ENCODE assay signal across 8 cellular contexts in genomic region chr17:40909351-40909750, GRCh38. TPM values are rescaled to one million over a fixed set of nuclear protein-coding genes. Genes with fewer than 3 reads are reported as not detected.
DNase-seq lines count a peak whose midpoint lies in the region; ATAC-seq lines count a peak whose summit lies in the region.

No MANE protein-coding gene starts in this region.

- H3K27ac Mint-ChIP-seq in activated CD4-positive, alpha-beta memory T cell treated with anti-CD3 and anti-CD28 coated beads, Interleukin-2, amount 10 ng/mL, durations not matched to agents 7 days and 5 days, result no peak overlapping the region

- CTCF ChIA-PET in activated CD4-positive, alpha-beta memory T cell treated with anti-CD3 and anti-CD28 coated beads, Interleukin-2, amount 10 ng/mL, durations not matched to agents 7 days and 5 days (lab: Charles Lee), result interaction anchor here (0.8 to 2.9 kb wide), 2 partner anchors 50 to 640 kb away, joined by 3 to 17 read pairs; no protein-coding TSS in a partner anchor

- peak; percentile 84 for DNase-seq in Ammon's horn (ENCODE audit: low spot score)
- DNase-seq in NCI-H774 (lab: John Stamatoyannopoulos, UW), result peak; percentile 96
- DNase-seq in activated CD4-positive, alpha-beta memory T cell treated with anti-CD3 and anti-CD28 coated beads, Interleukin-2, amount 10 ng/mL, durations not matched to agents 7 days and 5 days, result peak; percentile 53
- peak; percentile 53 for DNase-seq in effector CD8-positive, alpha-beta T cell (lab: John Stamatoyannopoulos, UW)
- peak; percentile 90 to 92 for DNase-seq in lung microvascular endothelial cell (ENCODE audit: low read depth in 2 of 2)
- peak; percentile 30 for DNase-seq in stimulated activated CD8-positive, alpha-beta memory T cell treated with anti-CD3 and anti-CD28 coated beads, Interleukin-12 subunit alpha, Interleukin-12 subunit beta, amount 100 ng/mL, for 24 hours (ENCODE audit: extremely low read depth)

- no peak overlapping the region for H3K4me3 Mint-ChIP-seq in activated CD4-positive, alpha-beta memory T cell treated with anti-CD3 and anti-CD28 coated beads, Interleukin-2, amount 10 ng/mL, durations not matched to agents 7 days and 5 days

- ATAC-seq in HG02870 (IDR thresholded peaks at IDR 0.05; ENCODE audit: unreplicated experiment) (peak; percentile 47), HG03196 (IDR thresholded peaks at IDR 0.05; ENCODE audit: unreplicated experiment) (no peak)

- POLR2A ChIA-PET in activated CD4-positive, alpha-beta memory T cell treated with anti-CD3 and anti-CD28 coated beads, Interleukin-2, amount 10 ng/mL, durations not matched to agents 7 days and 5 days (lab: Charles Lee), result no interaction called here

- peaks cover 33% of the 10 kb centered on the region for H3K27me3 Mint-ChIP-seq in activated CD4-positive, alpha-beta memory T cell treated with anti-CD3 and anti-CD28 coated beads, Interleukin-2, amount 10 ng/mL, durations not matched to agents 7 days and 5 days

- H3K9me3 Mint-ChIP-seq in activated CD4-positive, alpha-beta memory T cell treated with anti-CD3 and anti-CD28 coated beads, Interleukin-2, amount 10 ng/mL, durations not matched to agents 7 days and 5 days, result no peaks in the 10 kb centered on the region

- H3K36me3 Mint-ChIP-seq in activated CD4-positive, alpha-beta memory T cell treated with anti-CD3 and anti-CD28 coated beads, Interleukin-2, amount 10 ng/mL, durations not matched to agents 7 days and 5 days (ENCODE audit: low read depth), result no peaks in the 10 kb centered on the region

- no peaks in the 10 kb centered on the region for H3K4me1 Mint-ChIP-seq in activated CD4-positive, alpha-beta memory T cell treated with anti-CD3 and anti-CD28 coated beads, Interleukin-2, amount 10 ng/mL, durations not matched to agents 7 days and 5 days

RNA-seq across cellular contexts. Expression of gene KRT20, which starts 24.3 kb away (rescaled TPM):
- not detected for total RNA-seq in activated CD4-positive, alpha-beta memory T cell treated with anti-CD3 and anti-CD28 coated beads, Interleukin-2, amount 10 ng/mL, durations not matched to agents 7 days and 5 days
- total RNA-seq in lung microvascular endothelial cell, result not detected in 2 replicates

RNA-seq across cellular contexts. Expression of gene KRT23, which starts 28.1 kb away (rescaled TPM):
- not detected for total RNA-seq in activated CD4-positive, alpha-beta memory T cell treated with anti-CD3 and anti-CD28 coated beads, Interleukin-2, amount 10 ng/mL, durations not matched to agents 7 days and 5 days
- total RNA-seq in lung microvascular endothelial cell, result under 0.01 and 1.6 TPM in 2 replicates

RNA-seq across cellular contexts. Expression of gene KRT12, which starts 42.3 kb away (rescaled TPM):
- not detected for total RNA-seq in activated CD4-positive, alpha-beta memory T cell treated with anti-CD3 and anti-CD28 coated beads, Interleukin-2, amount 10 ng/mL, durations not matched to agents 7 days and 5 days
- total RNA-seq in lung microvascular endothelial cell, result not detected in 2 replicates

RNA-seq across cellular contexts. Expression of gene KRT39, which starts 57.4 kb away (rescaled TPM):
- not detected for total RNA-seq in activated CD4-positive, alpha-beta memory T cell treated with anti-CD3 and anti-CD28 coated beads, Interleukin-2, amount 10 ng/mL, durations not matched to agents 7 days and 5 days
- not detected in 2 replicates for total RNA-seq in lung microvascular endothelial cell

Comparison
In these comparisons a context has a peak if more than half of its experiments do, and no peak if none do; other contexts are left out.
1. DNase-seq: peak in every context shown above with its lines; median percentile 96 in NCI-H774; 91 in lung microvascular endothelial cell; 84 in Ammon's horn; 53 in activated CD4-positive, alpha-beta memory T cell treated with anti-CD3 and anti-CD28 coated beads, Interleukin-2, amount 10 ng/mL, durations not matched to agents 7 days and 5 days; 53 in effector CD8-positive, alpha-beta T cell; 30 in stimulated activated CD8-positive, alpha-beta memory T cell treated with anti-CD3 and anti-CD28 coated beads, Interleukin-12 subunit alpha, Interleukin-12 subunit beta, amount 100 ng/mL, for 24 hours.